ENCODE assay signal across 32 cellular contexts in the genomic region with DNA sequence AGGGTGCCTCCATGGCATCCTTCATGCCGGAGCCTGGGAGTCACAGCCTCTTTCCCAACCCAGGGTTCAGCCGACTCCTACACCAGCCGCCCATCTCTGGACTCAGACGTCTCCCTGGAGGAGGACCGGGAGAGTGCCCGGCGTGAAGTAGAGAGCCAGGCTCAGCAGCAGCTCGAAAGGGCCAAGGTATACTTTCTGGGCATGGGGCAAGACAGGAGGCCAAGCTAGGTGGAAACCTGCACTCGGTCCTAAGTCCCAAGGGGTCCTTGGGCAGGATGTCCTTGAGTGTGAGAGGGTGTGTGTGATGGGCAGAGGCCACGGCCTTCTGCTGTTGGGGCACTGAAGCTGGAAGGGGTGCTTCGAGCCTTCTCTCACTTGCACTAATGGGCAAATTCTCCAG. TPM values are rescaled to one million over a fixed set of nuclear protein-coding genes. Genes with fewer than 3 reads are reported as not detected.
"Had no signal": no experiment of that assay in that cellular context is flagged by ENCODE, and none has a peak within 500 bp of the region (broad histone marks: within the 10 kb centered on the region; RNA-seq: fewer than 3 reads in every experiment).

No MANE protein-coding gene starts in this region.

- H3K27ac ChIP-seq: ascending aorta, brain microvascular endothelial cell, epithelial cell of prostate, esophagus squamous epithelium, gastroesophageal sphincter, heart right ventricle, hepatocyte had no signal

- H3K4me3 Mint-ChIP-seq: activated CD4-positive, alpha-beta memory T cell treated with anti-CD3 and anti-CD28 coated beads, Interleukin-2, amount 10 ng/mL, durations not matched to agents 7 days and 5 days; activated CD4-positive, alpha-beta T cell treated with anti-CD3 and anti-CD28 coated beads, Interleukin-2, amount 10 ng/mL, durations not matched to agents 7 days and 5 days; activated naive CD4-positive, alpha-beta T cell treated with anti-CD3 and anti-CD28 coated beads, Interleukin-2, amount 10 ng/mL, durations not matched to agents 7 days and 5 days; activated naive CD8-positive, alpha-beta T cell treated with anti-CD3 and anti-CD28 coated beads, Interleukin-2, amount 10 ng/mL, durations not matched to agents 7 days and 5 days; activated T-cell treated with anti-CD3 and anti-CD28 coated beads, Interleukin-2, amount 50 U/mL, for 24 hours; activated T-helper 1 cell treated with anti-CD3 and anti-CD28 coated beads, Interleukin-12 subunit alpha, Interleukin-12 subunit beta, Interleukin-2, Interleukin-4 antibody, amounts not matched to agents 30 ng/mL and 10 ng/mL and 1 ng/mL, durations not matched to agents 14 hours and 24 hours and 36 hours had no signal

- DNase-seq: activated CD4-positive, alpha-beta memory T cell treated with anti-CD3 and anti-CD28 coated beads, Interleukin-2, amount 10 ng/mL, durations not matched to agents 7 days and 5 days; activated CD4-positive, alpha-beta T cell treated with anti-CD3 and anti-CD28 coated beads for 1 hour; activated CD4-positive, alpha-beta T cell treated with anti-CD3 and anti-CD28 coated beads for 4 hours; activated CD4-positive, alpha-beta T cell treated with anti-CD3 and anti-CD28 coated beads, Interleukin-2, amount 10 ng/mL, durations not matched to agents 7 days and 5 days; activated CD4-positive, alpha-beta T cell treated with anti-CD3 and anti-CD28 coated beads, Interleukin-2, amount 50 U/mL, for 4 hours; activated CD4-positive, CD25-positive, alpha-beta regulatory T cell; activated CD8-positive, alpha-beta memory T cell treated with anti-CD3 and anti-CD28 coated beads, Interleukin-2, amount 50 U/mL, for 48 hours; activated gamma-delta T cell; activated naive CD4-positive, alpha-beta T cell; activated naive CD4-positive, alpha-beta T cell treated with anti-CD3 and anti-CD28 coated beads, Interleukin-2, amount 10 ng/mL, durations not matched to agents 7 days and 5 days; activated naive CD8-positive, alpha-beta T cell treated with anti-CD3 and anti-CD28 coated beads, Interleukin-2, amount 10 ng/mL, durations not matched to agents 7 days and 5 days; activated T-cell treated with anti-CD3 and anti-CD28 coated beads for 4 hours; activated T-cell treated with anti-CD3 and anti-CD28 coated beads, Interleukin-2, amount 50 U/mL, for 24 hours; brain microvascular endothelial cell; cortex of kidney; dermis blood vessel endothelial cell; effector CD4-positive, alpha-beta T cell; esophagus squamous epithelium; foreskin melanocyte; heart right ventricle; T-helper 1 cell; T-helper 2 cell had no signal

- H3K4me3 ChIP-seq: ascending aorta, esophagus squamous epithelium, gastroesophageal sphincter, heart right ventricle, hepatocyte had no signal

- ATAC-seq: activated naive CD4-positive, alpha-beta T cell treated with anti-CD3 and anti-CD28 coated beads, Interleukin-2, amount 50 U/mL, for 72 hours; gastroesophageal sphincter; heart right ventricle had no signal

- FAIRE-seq: bronchial epithelial cell, colon, endometrium, endothelial cell of umbilical vein had no signal

- H3K79me2 ChIP-seq: hepatocyte had no signal

- H2AFZ ChIP-seq: hepatocyte had no signal

- H3K27ac Mint-ChIP-seq: activated CD4-positive, alpha-beta T cell treated with anti-CD3 and anti-CD28 coated beads, Interleukin-2, amount 10 ng/mL, durations not matched to agents 7 days and 5 days; activated naive CD4-positive, alpha-beta T cell treated with anti-CD3 and anti-CD28 coated beads, Interleukin-2, amount 10 ng/mL, durations not matched to agents 7 days and 5 days; activated naive CD4-positive, alpha-beta T cell treated with anti-CD3 and anti-CD28 coated beads, Interleukin-2, amount 50 U/mL, for 72 hours; activated naive CD8-positive, alpha-beta T cell treated with anti-CD3 and anti-CD28 coated beads, Interleukin-2, amount 10 ng/mL, durations not matched to agents 7 days and 5 days; activated T-cell treated with anti-CD3 and anti-CD28 coated beads, Interleukin-2, amount 50 U/mL, for 24 hours; activated T-helper 1 cell treated with anti-CD3 and anti-CD28 coated beads, Interleukin-12 subunit alpha, Interleukin-12 subunit beta, Interleukin-2, Interleukin-4 antibody, amounts not matched to agents 30 ng/mL and 10 ng/mL and 1 ng/mL, durations not matched to agents 14 hours and 24 hours and 36 hours had no signal

- H3K4me2 ChIP-seq: hepatocyte had no signal

- H3K27me3 ChIP-seq: ascending aorta, brain microvascular endothelial cell, esophagus squamous epithelium, gastroesophageal sphincter, hepatocyte had no signal

- H3K36me3 Mint-ChIP-seq: activated naive CD4-positive, alpha-beta T cell treated with anti-CD3 and anti-CD28 coated beads, Interleukin-2, amount 50 U/mL, for 72 hours; activated naive CD8-positive, alpha-beta T cell treated with anti-CD3 and anti-CD28 coated beads, Interleukin-2, amount 10 ng/mL, durations not matched to agents 7 days and 5 days had no signal

- H3K27me3 Mint-ChIP-seq: activated T-cell treated with anti-CD3 and anti-CD28 coated beads, Interleukin-2, amount 50 U/mL, for 24 hours had no signal

- H3K9me3 Mint-ChIP-seq: activated CD4-positive, alpha-beta memory T cell treated with anti-CD3 and anti-CD28 coated beads, Interleukin-2, amount 10 ng/mL, durations not matched to agents 7 days and 5 days; activated CD4-positive, alpha-beta T cell treated with anti-CD3 and anti-CD28 coated beads, Interleukin-2, amount 10 ng/mL, durations not matched to agents 7 days and 5 days; activated naive CD4-positive, alpha-beta T cell treated with anti-CD3 and anti-CD28 coated beads, Interleukin-2, amount 10 ng/mL, durations not matched to agents 7 days and 5 days; activated naive CD4-positive, alpha-beta T cell treated with anti-CD3 and anti-CD28 coated beads, Interleukin-2, amount 50 U/mL, for 72 hours; activated naive CD8-positive, alpha-beta T cell treated with anti-CD3 and anti-CD28 coated beads, Interleukin-2, amount 10 ng/mL, durations not matched to agents 7 days and 5 days; activated T-cell treated with anti-CD3 and anti-CD28 coated beads, Interleukin-2, amount 50 U/mL, for 24 hours; activated T-helper 1 cell treated with anti-CD3 and anti-CD28 coated beads, Interleukin-12 subunit alpha, Interleukin-12 subunit beta, Interleukin-2, Interleukin-4 antibody, amounts not matched to agents 30 ng/mL and 10 ng/mL and 1 ng/mL, durations not matched to agents 14 hours and 24 hours and 36 hours had no signal

- H3K9me3 ChIP-seq: ascending aorta, esophagus squamous epithelium, gastroesophageal sphincter, heart right ventricle had no signal

RNA-seq across cellular contexts. Expression of a gene that starts 34.4 kb away (rescaled TPM):
- total RNA-seq: activated CD4-positive, alpha-beta T cell treated with anti-CD3 and anti-CD28 coated beads, Interleukin-2, amount 10 ng/mL, durations not matched to agents 7 days and 5 days; activated naive CD8-positive, alpha-beta T cell treated with anti-CD3 and anti-CD28 coated beads, Interleukin-2, amount 10 ng/mL, durations not matched to agents 7 days and 5 days had no signal
